ENCODE assay signal across 16 cellular contexts in genomic region chr12:112950701-112951100, GRCh38. TPM values are rescaled to one million over a fixed set of nuclear protein-coding genes. Genes with fewer than 3 reads are reported as not detected.
A peak's percentile ranks its signal among the peaks of the same experiment; 100 is the strongest.
DNase-seq lines count a peak whose midpoint lies in the region; ATAC-seq and TF ChIP-seq lines count a peak whose summit lies in the region.
"Had no signal": no experiment of that assay in that cellular context is flagged by ENCODE, and none has a peak within 500 bp of the region (broad histone marks: within the 10 kb centered on the region; RNA-seq: fewer than 3 reads in every experiment).

No MANE protein-coding gene starts in this region.

- no peaks in the 10 kb centered on the region for H3K27me3 Mint-ChIP-seq in activated CD8-positive, alpha-beta memory T cell treated with anti-CD3 and anti-CD28 coated beads, Interleukin-2, amount 10 ng/mL, durations not matched to agents 7 days and 5 days
- H3K27me3 Mint-ChIP-seq in osteocyte (ENCODE audit: unreplicated experiment) = no peaks in the 10 kb centered on the region
- H3K27me3 Mint-ChIP-seq: CD4-positive, alpha-beta T cell; IgD-negative memory B cell had no signal

- no peaks in the 10 kb centered on the region for H3K9me3 Mint-ChIP-seq in activated CD8-positive, alpha-beta memory T cell treated with anti-CD3 and anti-CD28 coated beads, Interleukin-2, amount 10 ng/mL, durations not matched to agents 7 days and 5 days (ENCODE audit: low read depth)
- H3K9me3 Mint-ChIP-seq in osteocyte (ENCODE audit: unreplicated experiment) = peaks cover 12% of the 10 kb centered on the region
- H3K9me3 Mint-ChIP-seq: HFFc6 had no signal

- ATAC-seq in activated CD8-positive, alpha-beta memory T cell treated with anti-CD3 and anti-CD28 coated beads, Interleukin-2, amount 10 ng/mL, durations not matched to agents 7 days and 5 days = no peak
- ATAC-seq: HCT116, HepG2 had no signal

- no peaks in the 10 kb centered on the region for H3K27me3 ChIP-seq in colonic mucosa

- intact Hi-C loops in colonic mucosa (cut with DNase I) = no loop called here

- no peak overlapping the region for H3K27ac Mint-ChIP-seq in activated CD8-positive, alpha-beta memory T cell treated with anti-CD3 and anti-CD28 coated beads, Interleukin-2, amount 10 ng/mL, durations not matched to agents 7 days and 5 days
- H3K27ac Mint-ChIP-seq in osteocyte (ENCODE audit: unreplicated experiment) = no peak overlapping the region
- H3K27ac Mint-ChIP-seq: CD4-positive, alpha-beta T cell; HFFc6; IgD-negative memory B cell had no signal

- H3K4me3 ChIP-seq in colonic mucosa = no peak overlapping the region
- H3K4me3 ChIP-seq: GM23248 had no signal

- no peak overlapping the region for H3K9ac ChIP-seq in colonic mucosa (ENCODE audit: low read depth in 2 of 2, low read length in 2 of 2)
- H3K9ac ChIP-seq: GM23248 had no signal

- H3K27ac ChIP-seq in colonic mucosa = no peak overlapping the region
- H3K27ac ChIP-seq: C4-2B, GM23248 had no signal

- H3K4me1 Mint-ChIP-seq in activated CD8-positive, alpha-beta memory T cell treated with anti-CD3 and anti-CD28 coated beads, Interleukin-2, amount 10 ng/mL, durations not matched to agents 7 days and 5 days = peaks cover 35% of the 10 kb centered on the region
- no peaks in the 10 kb centered on the region for H3K4me1 Mint-ChIP-seq in osteocyte (ENCODE audit: unreplicated experiment)
- H3K4me1 Mint-ChIP-seq: IgD-negative memory B cell had no signal

- H3K36me3 ChIP-seq in colonic mucosa = no peaks in the 10 kb centered on the region

- CTCF ChIA-PET in activated CD8-positive, alpha-beta memory T cell treated with anti-CD3 and anti-CD28 coated beads, Interleukin-2, amount 10 ng/mL, durations not matched to agents 7 days and 5 days (lab: Charles Lee) = interaction anchor here (1.5 to 4.6 kb wide), 6 partner anchors 10 to 50 kb away, joined by 3 to 21 read pairs (median 4); partner anchors contain the start of gene OAS1

- TF ChIP-seq CTCF in colonic mucosa (IDR thresholded peaks at IDR 0.05) (no peak), osteocyte (IDR thresholded peaks at IDR 0.05) (no peak)

- H3K4me1 ChIP-seq in colonic mucosa = no peaks in the 10 kb centered on the region
- H3K4me1 ChIP-seq: Caco-2 had no signal

- H3K36me3 Mint-ChIP-seq in activated CD8-positive, alpha-beta memory T cell treated with anti-CD3 and anti-CD28 coated beads, Interleukin-2, amount 10 ng/mL, durations not matched to agents 7 days and 5 days = peaks cover 88% of the 10 kb centered on the region
- no peaks in the 10 kb centered on the region for H3K36me3 Mint-ChIP-seq in osteocyte (ENCODE audit: unreplicated experiment)

- no peak overlapping the region for H3K4me3 Mint-ChIP-seq in activated CD8-positive, alpha-beta memory T cell treated with anti-CD3 and anti-CD28 coated beads, Interleukin-2, amount 10 ng/mL, durations not matched to agents 7 days and 5 days
- no peak overlapping the region for H3K4me3 Mint-ChIP-seq in osteocyte (ENCODE audit: unreplicated experiment)
- H3K4me3 Mint-ChIP-seq: CD4-positive, alpha-beta T cell; HFFc6; IgD-negative memory B cell had no signal

- no peaks in the 10 kb centered on the region for H3K9me3 ChIP-seq in colonic mucosa
- H3K9me3 ChIP-seq: Caco-2 had no signal

- DNase-seq in activated CD8-positive, alpha-beta memory T cell treated with anti-CD3 and anti-CD28 coated beads, Interleukin-2, amount 10 ng/mL, durations not matched to agents 7 days and 5 days = peak; percentile 34
- no peak for DNase-seq in activated CD8-positive, alpha-beta memory T cell treated with anti-CD3 and anti-CD28 coated beads for 24 hours
- DNase-seq in colonic mucosa = peak; percentile 14
- DNase-seq in osteocyte (ENCODE audit: extremely low spot score, unreplicated experiment) = peak; percentile 19
- DNase-seq in T-helper 9 cell = no peak
- no peak for DNase-seq in NCI-H2029 treated with DMSO at 0.1 percent for 48 hours (lab: John Stamatoyannopoulos, UW)
- no peak for DNase-seq in AG20443 (ENCODE audit: low spot score)
- DNase-seq: 8988T; Caco-2; CD4-positive, alpha-beta T cell; GM23248; HFFc6 had no signal

RNA-seq across cellular contexts. Expression of gene OAS3, which starts 12.4 kb away (rescaled TPM):
- 100 to 1,000 TPM; 290 to 394 TPM for total RNA-seq in activated CD8-positive, alpha-beta memory T cell treated with anti-CD3 and anti-CD28 coated beads, Interleukin-2, amount 10 ng/mL, durations not matched to agents 7 days and 5 days
- 10 to 100 TPM; 15.2 to 39.1 TPM for total RNA-seq in colonic mucosa
- 0.13 TPM in 1 of 2 replicates, not detected in the other for total RNA-seq in osteocyte

RNA-seq across cellular contexts. Expression of gene OAS2, which starts 27.6 kb away (rescaled TPM):
- total RNA-seq in activated CD8-positive, alpha-beta memory T cell treated with anti-CD3 and anti-CD28 coated beads, Interleukin-2, amount 10 ng/mL, durations not matched to agents 7 days and 5 days = 100 to 1,000 TPM; 276 to 383 TPM
- 1 to 10 TPM; 3.0 to 3.2 TPM for total RNA-seq in colonic mucosa
- not detected in 2 replicates for total RNA-seq in osteocyte

RNA-seq across cellular contexts. Expression of gene OAS1, which starts 43.9 kb away (rescaled TPM):
- total RNA-seq in activated CD8-positive, alpha-beta memory T cell treated with anti-CD3 and anti-CD28 coated beads, Interleukin-2, amount 10 ng/mL, durations not matched to agents 7 days and 5 days = 100 to 1,000 TPM; 161 to 292 TPM
- 100 to 1,000 TPM in 1 of 2 donors, 10 to 100 TPM in 1; 98.2 to 110 TPM for total RNA-seq in colonic mucosa
- total RNA-seq in osteocyte = 0.48 TPM in 1 of 2 replicates, not detected in the other
- total RNA-seq: GM23248, HFFc6 had no signal

Comparison
In these comparisons a context has a peak if more than half of its experiments do, and no peak if none do; other contexts are left out.
1. DNase-seq: peak in activated CD8-positive, alpha-beta memory T cell treated with anti-CD3 and anti-CD28 coated beads, Interleukin-2, amount 10 ng/mL, durations not matched to agents 7 days and 5 days (single experiment), colonic mucosa (single experiment) and osteocyte (single experiment); none in activated CD8-positive, alpha-beta memory T cell treated with anti-CD3 and anti-CD28 coated beads for 24 hours (single experiment), T-helper 9 cell (single experiment), NCI-H2029 treated with DMSO at 0.1 percent for 48 hours (single experiment) and AG20443 (single experiment).
2. RNA of gene OAS3, which starts 12.4 kb away (total RNA-seq): 290 to 394 TPM in activated CD8-positive, alpha-beta memory T cell treated with anti-CD3 and anti-CD28 coated beads, Interleukin-2, amount 10 ng/mL, durations not matched to agents 7 days and 5 days and 15.2 to 39.1 TPM in colonic mucosa; 0.13 TPM in osteocyte; every median in the first group is over 10 times any median in the second.
3. RNA of gene OAS2, which starts 27.6 kb away (total RNA-seq): 276 to 383 TPM in activated CD8-positive, alpha-beta memory T cell treated with anti-CD3 and anti-CD28 coated beads, Interleukin-2, amount 10 ng/mL, durations not matched to agents 7 days and 5 days; 3.0 to 3.2 TPM in colonic mucosa and not detected in osteocyte; every median in the first group is over 10 times any median in the second.
4. RNA of gene OAS1, which starts 43.9 kb away (total RNA-seq): 161 to 292 TPM in activated CD8-positive, alpha-beta memory T cell treated with anti-CD3 and anti-CD28 coated beads, Interleukin-2, amount 10 ng/mL, durations not matched to agents 7 days and 5 days and 98.2 to 110 TPM in colonic mucosa; 0.48 TPM in osteocyte; every median in the first group is over 10 times any median in the second.